In the genomic region with DNA sequence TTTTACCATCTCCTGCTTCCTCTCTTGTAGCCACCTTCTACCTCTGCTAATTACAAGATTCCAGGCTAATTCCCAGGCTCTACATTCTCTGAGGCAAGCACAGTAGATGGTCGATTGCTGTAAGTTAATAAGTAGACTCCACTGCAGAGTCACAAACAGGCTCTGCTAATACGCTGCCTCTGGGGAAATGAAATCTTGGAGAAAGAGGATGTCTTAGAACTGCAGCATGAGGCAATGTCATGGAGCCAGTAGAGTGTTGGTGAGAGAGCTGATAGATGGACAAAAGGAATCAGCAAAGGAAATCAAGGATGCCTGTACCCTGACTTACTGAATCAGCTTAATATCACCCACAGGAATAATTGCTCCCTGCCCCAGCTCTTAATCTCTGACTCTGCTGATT, we compare ENCODE assay signal across 23 cellular contexts.
"Had no signal": no experiment of that assay in that cellular context is flagged by ENCODE, and none has a peak within 500 bp of the region (broad histone marks: within the 10 kb centered on the region; RNA-seq: fewer than 3 reads in every experiment).

No MANE protein-coding gene starts in this region.

- H3K4me1 ChIP-seq: pancreas, right atrium auricular region, stomach, thyroid gland, vagina had no signal

- H3K27ac Mint-ChIP-seq: memory B cell, natural killer cell had no signal

- H3K4me3 ChIP-seq: dorsolateral prefrontal cortex, lung, pancreas, right atrium auricular region, smooth muscle cell, stomach, thyroid gland, vagina had no signal

- H3K27me3 ChIP-seq: neutrophil, pancreas, right atrium auricular region, stomach, thyroid gland, vagina had no signal

- H3K36me3 Mint-ChIP-seq: memory B cell, natural killer cell had no signal

- H3K36me3 ChIP-seq: neutrophil, pancreas, right atrium auricular region, stomach, thyroid gland, vagina had no signal

- H3K9me3 Mint-ChIP-seq: memory B cell had no signal

- DNase-seq: dorsolateral prefrontal cortex; effector CD4-positive, alpha-beta T cell; hypothalamus; natural killer cell; pancreas; stimulated activated CD4-positive, alpha-beta T cell treated with anti-CD3 and anti-CD28 coated beads, Interleukin-12 subunit alpha, Interleukin-12 subunit beta, amount 100 ng/mL, for 4 hours; stimulated activated CD4-positive, alpha-beta T cell treated with anti-CD3 and anti-CD28 coated beads, Interleukin-1b, Interleukin-23, amount 100 ng/mL, for 48 hours; stimulated activated CD4-positive, alpha-beta T cell treated with anti-CD3 and anti-CD28 coated beads, Interleukin-4, amount 100 ng/mL, for 1 hour; stimulated activated CD8-positive, alpha-beta memory T cell treated with anti-CD3 and anti-CD28 coated beads, Interleukin-4, amount 100 ng/mL, for 48 hours; stimulated activated naive CD4-positive, alpha-beta T cell; stomach; thyroid gland; trophoblast cell had no signal

- H3K27ac ChIP-seq: dorsolateral prefrontal cortex, neutrophil, pancreas, right atrium auricular region, stomach, thyroid gland, vagina had no signal

- ATAC-seq: left lobe of liver, natural killer cell, pancreas, sciatic nerve had no signal

- H3K4me3 Mint-ChIP-seq: memory B cell, natural killer cell had no signal

- H3K4me2 ChIP-seq: smooth muscle cell had no signal

- H3K9me3 ChIP-seq: neutrophil, pancreas, right atrium auricular region, stomach, thyroid gland, vagina had no signal

- FAIRE-seq: frontal cortex, keratinocyte, pancreas had no signal

- H3K4me1 Mint-ChIP-seq: memory B cell, natural killer cell had no signal
